9 cellular contexts compared by ENCODE assay signal in the genomic region with DNA sequence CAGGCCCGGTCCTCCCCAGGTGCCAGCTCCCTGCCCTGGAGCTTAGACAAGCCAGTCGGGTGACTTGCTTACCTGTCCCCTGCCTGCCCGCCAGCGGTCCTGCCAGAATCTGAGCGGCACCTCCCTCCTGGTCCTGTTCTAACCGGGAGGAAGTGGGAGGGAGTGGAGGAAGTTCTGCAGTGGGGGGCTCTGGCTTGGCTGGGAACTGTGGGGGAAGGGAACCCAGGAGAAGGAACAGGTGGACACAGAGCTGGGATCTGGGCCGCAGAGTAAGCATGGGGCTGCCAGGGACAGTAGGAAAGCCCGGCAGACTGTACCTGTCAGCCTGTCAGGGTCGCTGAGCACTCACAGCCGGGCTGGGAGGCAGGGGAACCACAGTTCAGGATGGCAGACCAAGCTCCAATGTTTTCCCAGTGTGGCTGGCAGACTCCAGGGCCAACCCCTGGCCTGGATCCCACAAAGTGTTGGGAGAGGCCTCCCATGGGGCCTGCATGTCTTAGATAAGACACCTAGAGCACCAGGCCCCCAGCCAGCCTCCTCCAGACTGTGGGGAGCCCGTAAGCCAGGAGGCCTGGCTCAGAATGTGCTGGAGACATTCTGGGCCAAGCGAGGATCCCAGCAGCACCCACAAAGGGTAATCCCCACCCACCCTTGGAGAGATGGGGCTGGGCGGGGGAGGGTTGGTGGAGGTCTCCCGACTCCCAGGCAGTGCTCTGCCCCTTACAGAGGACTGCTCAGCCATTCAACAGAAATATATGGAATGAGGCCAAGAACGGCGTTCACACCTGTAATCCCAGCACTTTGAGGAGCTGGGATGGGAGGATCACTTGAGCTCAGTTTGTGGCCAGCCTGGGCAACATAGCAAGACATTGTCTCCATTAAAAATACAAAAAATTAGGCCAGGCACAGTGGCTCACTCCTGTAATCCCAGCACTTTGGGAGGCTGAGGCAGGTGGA. TPM values are rescaled to one million over a fixed set of nuclear protein-coding genes. Genes with fewer than 3 reads are reported as not detected.
DNase-seq lines count a peak whose midpoint lies in the region; ATAC-seq and TF ChIP-seq lines count a peak whose summit lies in the region.
"Had no signal": no experiment of that assay in that cellular context is flagged by ENCODE, and none has a peak within 500 bp of the region (broad histone marks: within the 10 kb centered on the region; RNA-seq: fewer than 3 reads in every experiment).

No MANE protein-coding gene starts in this region.

- peak overlapping the region; percentile 23; the same call in 1 of the 2 replicates for H3K9ac ChIP-seq in DND-41 (ENCODE audit: low read depth, low read length)

- POLR2A ChIA-PET in WTC11 (lab: Charles Lee): interaction anchor here (0.6 kb wide), 1 partner anchor 129 kb away, joined by 3 read pairs; no protein-coding TSS in a partner anchor

- H3K4me1 ChIP-seq in DND-41 (ENCODE audit: insufficient read depth, low read length): peaks cover 42% of the 10 kb centered on the region
- H3K4me1 ChIP-seq in psoas muscle: peaks cover 61% of the 10 kb centered on the region

- 21 to 27% (median 22%) methylated on average over 15 to 16 of the region's 16 CpGs for WGBS in psoas muscle, 3 donors

- CTCF ChIA-PET in WTC11 (lab: Charles Lee): interaction anchor here (1.9 kb wide), 1 partner anchor 25 kb away, joined by 8 read pairs; no protein-coding TSS in a partner anchor

- H3K36me3 Mint-ChIP-seq in WTC11 (no peaks in the 10 kb centered on the region), glutamatergic neuron (ENCODE audit: unreplicated experiment) (no peaks in the 10 kb centered on the region)

- H3K27me3 Mint-ChIP-seq in WTC11 (ENCODE audit: low read depth) (no peaks in the 10 kb centered on the region; the same call in 1 of the 2 replicates), glutamatergic neuron (ENCODE audit: unreplicated experiment) (peaks cover 5% of the 10 kb centered on the region)

- H3K9me3 Mint-ChIP-seq in WTC11: no peaks in the 10 kb centered on the region
- peaks cover 8% of the 10 kb centered on the region for H3K9me3 Mint-ChIP-seq in glutamatergic neuron (ENCODE audit: unreplicated experiment)

- H3K27ac Mint-ChIP-seq in WTC11: peak overlapping the region; percentile 45; the same call in 1 of the 2 replicates
- no peak overlapping the region for H3K27ac Mint-ChIP-seq in glutamatergic neuron (ENCODE audit: unreplicated experiment)

- H3K4me3 Mint-ChIP-seq in WTC11 (peak overlapping the region; percentile 94), glutamatergic neuron (ENCODE audit: unreplicated experiment) (peak overlapping the region; percentile 30)

- H3K79me2 ChIP-seq in DND-41 (ENCODE audit: insufficient read depth, low read length): peaks cover 76% of the 10 kb centered on the region

- peaks cover 52% of the 10 kb centered on the region for H4K20me1 ChIP-seq in DND-41 (ENCODE audit: insufficient read depth, low read length)

- H3K27ac ChIP-seq in DND-41 (ENCODE audit: low read length): no peak overlapping the region
- H3K27ac ChIP-seq in psoas muscle: peak overlapping the region; percentile 96

- H3K4me1 Mint-ChIP-seq in WTC11 (peaks cover 29% of the 10 kb centered on the region), glutamatergic neuron (ENCODE audit: low read depth, unreplicated experiment) (peaks cover 11% of the 10 kb centered on the region)

- peak overlapping the region; percentile 95 for H3K4me2 ChIP-seq in DND-41 (ENCODE audit: insufficient read depth, low read length)

- H3K4me3 ChIP-seq in DND-41 (ENCODE audit: low read depth in 1 of 2, low read length in 2 of 2) (no peak overlapping the region; a peak in 1 of 4 replicates), psoas muscle (peak overlapping the region; percentile 67)

- intact Hi-C loops in psoas muscle (cut with DNase I): loop anchor here in 1 of 2 donors (5.0 kb wide), 1 partner anchor 50 kb away; no protein-coding TSS in a partner anchor

- no peak overlapping the region for H2AFZ ChIP-seq in DND-41 (ENCODE audit: low read depth, low read length)

- no peak for ATAC-seq in DND-41 (ENCODE audit: insufficient read depth, low read depth)
- ATAC-seq in WTC11: no peak
- peak in 3 of 4 donors; percentile 16 to 25 (median 17) for ATAC-seq in psoas muscle

- no peak for DNase-seq in DND-41
- DNase-seq in WTC11 (ENCODE audit: low spot score): no peak
- DNase-seq in glutamatergic neuron: no peak
- peak in 1 of 2 donors; percentile 76 for DNase-seq in psoas muscle
- no peak for DNase-seq in activated CD8-positive, alpha-beta memory T cell treated with anti-CD3 and anti-CD28 coated beads, Interleukin-2, amount 50 U/mL, for 48 hours
- DNase-seq in mesenteric fat pad (ENCODE audit: low spot score): no peak
- DNase-seq in RKO (ENCODE audit: low spot score): no peak
- DNase-seq in effector CD4-positive, alpha-beta T cell: no peak

- H3K27me3 ChIP-seq in DND-41 (ENCODE audit: insufficient read depth, low read length, poor library complexity): no peaks in the 10 kb centered on the region
- H3K27me3 ChIP-seq in psoas muscle (ENCODE audit: insufficient read depth in 3 of 3, low read length in 2 of 3): no peaks in the 10 kb centered on the region

- H3K9me3 ChIP-seq in DND-41 (ENCODE audit: insufficient read depth, low read length, severe bottlenecking) (no peaks in the 10 kb centered on the region), psoas muscle (no peaks in the 10 kb centered on the region)

- H3K36me3 ChIP-seq in DND-41 (ENCODE audit: insufficient read depth, low read length) (peaks cover 12% of the 10 kb centered on the region), psoas muscle (ENCODE audit: insufficient read depth in 1 of 2, low read depth in 1 of 2) (no peaks in the 10 kb centered on the region)

- TF ChIP-seq CTCF in DND-41 (IDR thresholded peaks at IDR 0.05; ENCODE audit: borderline replicate concordance, extremely low read depth, low read length, poor library complexity, severe bottlenecking): no peak
- TF ChIP-seq CTCF in WTC11 (IDR thresholded peaks at IDR 0.05): no peak
- no peak for TF ChIP-seq CTCF in glutamatergic neuron (IDR thresholded peaks at IDR 0.05; ENCODE audit: partially characterized antibody, unreplicated experiment)
- TF ChIP-seq CTCF in psoas muscle (IDR thresholded peaks at IDR 0.05): no peak

TF ChIP-seq in WTC11, 78 proteins besides CTCF, POLR2A, EP300 and RAD21 (continues in another document):
- TF ChIP-seq ZNF121 (CRISPR knock-in tag; IDR thresholded peaks at IDR 0.05) (no peak), IRF2 (CRISPR knock-in tag; IDR thresholded peaks at IDR 0.05; ENCODE audit: borderline replicate concordance, low read depth) (no peak), ETV6 (CRISPR knock-in tag; IDR thresholded peaks at IDR 0.05) (no peak), TCF7 (CRISPR knock-in tag; IDR thresholded peaks at IDR 0.05; ENCODE audit: low read depth) (no peak), ZNF232 (CRISPR knock-in tag; IDR thresholded peaks at IDR 0.05) (no peak), NR2C2 (CRISPR knock-in tag; IDR thresholded peaks at IDR 0.05) (no peak)
- TF ChIP-seq, protein P1, sequence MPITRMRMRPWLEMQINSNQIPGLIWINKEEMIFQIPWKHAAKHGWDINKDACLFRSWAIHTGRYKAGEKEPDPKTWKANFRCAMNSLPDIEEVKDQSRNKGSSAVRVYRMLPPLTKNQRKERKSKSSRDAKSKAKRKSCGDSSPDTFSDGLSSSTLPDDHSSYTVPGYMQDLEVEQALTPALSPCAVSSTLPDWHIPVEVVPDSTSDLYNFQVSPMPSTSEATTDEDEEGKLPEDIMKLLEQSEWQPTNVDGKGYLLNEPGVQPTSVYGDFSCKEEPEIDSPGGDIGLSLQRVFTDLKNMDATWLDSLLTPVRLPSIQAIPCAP (CRISPR knock-in tag; IDR thresholded peaks at IDR 0.05): no peak
- TF ChIP-seq, protein P2, sequence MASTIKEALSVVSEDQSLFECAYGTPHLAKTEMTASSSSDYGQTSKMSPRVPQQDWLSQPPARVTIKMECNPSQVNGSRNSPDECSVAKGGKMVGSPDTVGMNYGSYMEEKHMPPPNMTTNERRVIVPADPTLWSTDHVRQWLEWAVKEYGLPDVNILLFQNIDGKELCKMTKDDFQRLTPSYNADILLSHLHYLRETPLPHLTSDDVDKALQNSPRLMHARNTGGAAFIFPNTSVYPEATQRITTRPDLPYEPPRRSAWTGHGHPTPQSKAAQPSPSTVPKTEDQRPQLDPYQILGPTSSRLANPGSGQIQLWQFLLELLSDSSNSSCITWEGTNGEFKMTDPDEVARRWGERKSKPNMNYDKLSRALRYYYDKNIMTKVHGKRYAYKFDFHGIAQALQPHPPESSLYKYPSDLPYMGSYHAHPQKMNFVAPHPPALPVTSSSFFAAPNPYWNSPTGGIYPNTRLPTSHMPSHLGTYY (CRISPR knock-in tag; IDR thresholded peaks at IDR 0.05): no peak
- TF ChIP-seq, protein P3, sequence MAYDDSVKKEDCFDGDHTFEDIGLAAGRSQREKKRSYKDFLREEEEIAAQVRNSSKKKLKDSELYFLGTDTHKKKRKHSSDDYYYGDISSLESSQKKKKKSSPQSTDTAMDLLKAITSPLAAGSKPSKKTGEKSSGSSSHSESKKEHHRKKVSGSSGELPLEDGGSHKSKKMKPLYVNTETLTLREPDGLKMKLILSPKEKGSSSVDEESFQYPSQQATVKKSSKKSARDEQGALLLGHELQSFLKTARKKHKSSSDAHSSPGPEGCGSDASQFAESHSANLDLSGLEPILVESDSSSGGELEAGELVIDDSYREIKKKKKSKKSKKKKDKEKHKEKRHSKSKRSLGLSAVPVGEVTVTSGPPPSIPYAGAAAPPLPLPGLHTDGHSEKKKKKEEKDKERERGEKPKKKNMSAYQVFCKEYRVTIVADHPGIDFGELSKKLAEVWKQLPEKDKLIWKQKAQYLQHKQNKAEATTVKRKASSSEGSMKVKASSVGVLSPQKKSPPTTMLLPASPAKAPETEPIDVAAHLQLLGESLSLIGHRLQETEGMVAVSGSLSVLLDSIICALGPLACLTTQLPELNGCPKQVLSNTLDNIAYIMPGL (CRISPR knock-in tag; IDR thresholded peaks at IDR 0.05): no peak

RNA-seq across cellular contexts. Expression of a gene that starts 2.3 kb away (rescaled TPM):
- total RNA-seq in WTC11 (2021): 85.4 to 98.7 TPM (median 93.9 TPM) in 3 replicates
- total RNA-seq in glutamatergic neuron (ENCODE audit: unreplicated experiment): 148 TPM
- total RNA-seq in psoas muscle: 100 to 1,000 TPM; 120 to 208 (median 176) TPM
- 100 to 1,000 TPM; 130 to 230 (median 162) TPM for polyA plus RNA-seq in psoas muscle
- 490 TPM for total RNA-seq in mesenteric fat pad

RNA-seq across cellular contexts. Expression of a gene that starts 6.4 kb away (rescaled TPM):
- total RNA-seq in WTC11 (2021) (0.23 to 0.74 TPM (median 0.25 TPM) in 3 replicates), glutamatergic neuron (ENCODE audit: unreplicated experiment) (1.1 TPM), psoas muscle (under 1 TPM in 3 of 4 donors, not detected in 1; 0.50 to 0.57 (median 0.55) TPM), mesenteric fat pad (3.2 TPM)
- polyA plus RNA-seq in psoas muscle: under 1 TPM in 1 of 3 donors, not detected in 2; 0.04 TPM
- total RNA-seq: LHCN-M2 had no signal

RNA-seq across cellular contexts. Expression of a gene that starts 32.2 kb away (rescaled TPM):
- 73.2 to 88.7 TPM (median 82.1 TPM) in 3 replicates for total RNA-seq in WTC11 (2021)
- 52.8 TPM for total RNA-seq in glutamatergic neuron (ENCODE audit: unreplicated experiment)
- total RNA-seq in psoas muscle: 10 to 100 TPM; 30.6 to 47.1 (median 34.9) TPM
- polyA plus RNA-seq in psoas muscle: 10 to 100 TPM; 25.0 to 33.7 (median 26.5) TPM
- 38.2 TPM for total RNA-seq in mesenteric fat pad

Comparison
In these comparisons a context has a peak if more than half of its experiments do, and no peak if none do; other contexts are left out.
1. ATAC-seq: peak in psoas muscle (3 of 4); none in DND-41 (single experiment) and WTC11 (single experiment).